Comparison of ENCODE assay signal across 1 cellular context in the genomic region with DNA sequence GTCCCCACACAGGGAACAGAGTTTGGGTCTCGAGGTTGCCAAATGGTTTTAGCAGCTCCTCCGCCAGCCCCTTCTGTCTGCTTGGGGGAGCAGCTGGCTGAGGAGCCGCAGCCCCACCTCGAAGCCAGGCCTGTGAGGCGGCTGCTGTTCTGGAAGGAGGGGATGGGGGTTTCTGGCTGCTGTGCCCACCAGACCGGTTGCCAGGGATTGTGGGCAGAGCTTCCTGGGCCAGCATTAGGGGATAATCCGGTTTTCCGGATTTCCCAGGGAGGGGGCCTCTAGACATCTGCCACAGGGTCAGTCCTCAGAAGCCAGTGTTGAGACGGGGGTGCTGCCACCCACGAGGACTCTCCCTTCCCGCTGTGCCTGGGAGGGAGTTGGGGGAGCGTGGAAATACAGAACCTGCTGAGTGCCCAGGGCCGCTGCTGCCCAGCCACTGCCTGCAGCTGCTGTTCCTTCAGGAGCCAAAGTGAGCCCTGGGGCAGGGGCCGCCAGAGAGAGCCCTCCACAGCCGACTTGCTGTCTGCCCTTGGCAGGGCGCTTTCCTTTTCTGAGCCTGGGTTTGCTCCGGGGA.
TF ChIP-seq lines count a peak whose summit lies in the region.

No MANE protein-coding gene starts in this region.

TF ChIP-seq in endothelial cell of umbilical vein, 7 proteins besides CTCF, POLR2A, EP300 and RAD21:
- TF ChIP-seq MYC (IDR thresholded peaks at IDR 0.05; ENCODE audit: low read depth, low read length) (no peak), JUN (IDR thresholded peaks at IDR 0.05; ENCODE audit: borderline replicate concordance, insufficient read depth, insufficient read length, low read depth) (no peak), EZH2 (IDR thresholded peaks at IDR 0.05; ENCODE audit: borderline replicate concordance, low read depth, low read length, severe bottlenecking) (no peak), GATA2 (IDR thresholded peaks at IDR 0.05; ENCODE audit: insufficient read depth, insufficient read length, low read depth, low read length) (no peak), POLR2AphosphoS5 (IDR thresholded peaks at IDR 0.05; ENCODE audit: insufficient read depth, low read depth, low read length) (no peak), FOS (IDR thresholded peaks at IDR 0.05; ENCODE audit: borderline replicate concordance, insufficient read depth, low read length) (no peak)
- TF ChIP-seq, protein P1, sequence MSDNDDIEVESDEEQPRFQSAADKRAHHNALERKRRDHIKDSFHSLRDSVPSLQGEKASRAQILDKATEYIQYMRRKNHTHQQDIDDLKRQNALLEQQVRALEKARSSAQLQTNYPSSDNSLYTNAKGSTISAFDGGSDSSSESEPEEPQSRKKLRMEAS (IDR thresholded peaks at IDR 0.05; ENCODE audit: insufficient read depth, insufficient read length) = no peak
TF ChIP-seq in endothelial cell of umbilical vein: peak in this region for 0.
